21 cellular contexts compared by ENCODE assay signal in the genomic region with DNA sequence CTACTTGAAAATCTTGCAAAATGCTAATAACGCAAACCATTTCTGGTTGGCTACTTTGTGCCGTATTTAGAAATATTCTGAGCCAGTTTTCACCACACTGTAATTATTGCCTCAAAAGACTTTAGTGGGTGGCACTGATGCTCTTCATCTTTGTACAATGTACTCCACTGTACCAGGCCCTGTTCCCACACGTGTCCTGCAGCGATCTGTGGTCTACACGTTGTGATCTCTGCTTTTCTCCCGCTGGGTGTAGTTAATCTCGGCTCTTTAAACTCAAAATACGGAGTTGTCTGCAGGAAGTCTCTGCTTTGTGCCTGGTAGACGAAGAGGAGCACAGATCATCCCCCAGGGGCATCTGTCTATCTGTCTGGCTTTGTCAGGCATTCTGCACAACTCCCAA. TPM values are rescaled to one million over a fixed set of nuclear protein-coding genes. Genes with fewer than 3 reads are reported as not detected.
"Had no signal": no experiment of that assay in that cellular context is flagged by ENCODE, and none has a peak within 500 bp of the region (broad histone marks: within the 10 kb centered on the region; RNA-seq: fewer than 3 reads in every experiment).

No MANE protein-coding gene starts in this region.

- H3K36me3 ChIP-seq: brain microvascular endothelial cell, cardiac muscle cell, Peyer's patch, SJSA1 had no signal

- DNase-seq: activated CD4-positive, alpha-beta T cell treated with anti-CD3 and anti-CD28 coated beads for 48 hours; activated CD4-positive, alpha-beta T cell treated with anti-CD3 and anti-CD28 coated beads, Interleukin-2, amount 50 U/mL, for 48 hours; activated CD4-positive, CD25-positive, alpha-beta regulatory T cell treated with anti-CD3 and anti-CD28 coated beads, Interleukin-2, amount 50 U/mL, for 72 hours; activated CD8-positive, alpha-beta memory T cell treated with anti-CD3 and anti-CD28 coated beads for 24 hours; activated effector memory CD4-positive, alpha-beta T cell treated with anti-CD3 and anti-CD28 coated beads, Interleukin-2, amount 50 U/mL, for 16 hours; activated naive CD4-positive, alpha-beta T cell treated with Interleukin-2 at 50 U/mL for 16 hours; activated T-cell treated with anti-CD3 and anti-CD28 coated beads, Interleukin-2, amount 50 U/mL, for 4 hours; brain microvascular endothelial cell; Karpas-422; NCI-H1105 treated with DMSO at 0.1 percent for 48 hours; NCI-H1436 treated with DMSO at 0.1 percent for 48 hours; NCI-H187; NCI-H2081; NCI-H510A treated with DMSO at 0.1 percent for 48 hours; Peyer's patch; SHP77 had no signal

- H3K27ac Mint-ChIP-seq: activated naive CD8-positive, alpha-beta T cell; T-helper 1 cell treated with Interleukin-12 subunit alpha and Interleukin-12 subunit beta and Interleukin-4 antibody, amounts not matched to agents 30 μg/mL and 1 μg/mL, for 36 hours had no signal

- H3K36me3 Mint-ChIP-seq: activated naive CD8-positive, alpha-beta T cell had no signal

- H3K4me1 ChIP-seq: Peyer's patch, SJSA1 had no signal

- H3K9me3 ChIP-seq: Peyer's patch, SJSA1 had no signal

- H3K27me3 ChIP-seq: brain microvascular endothelial cell, cardiac muscle cell, Peyer's patch had no signal

- H3K4me3 Mint-ChIP-seq: activated naive CD8-positive, alpha-beta T cell; activated T-cell treated with anti-CD3 and anti-CD28 coated beads, Interleukin-2, amount 50 U/mL, for 4 hours; T-helper 1 cell treated with Interleukin-12 subunit alpha and Interleukin-12 subunit beta and Interleukin-4 antibody, amounts not matched to agents 30 μg/mL and 1 μg/mL, for 36 hours had no signal

- H3K4me3 ChIP-seq: cardiac muscle cell, K562, Peyer's patch, SJSA1 had no signal

- H3K9me3 Mint-ChIP-seq: activated T-cell treated with anti-CD3 and anti-CD28 coated beads, Interleukin-2, amount 50 U/mL, for 4 hours had no signal

- ATAC-seq: activated T-cell treated with anti-CD3 and anti-CD28 coated beads, Interleukin-2, amount 50 U/mL, for 4 hours; K562 had no signal

- H3K27ac ChIP-seq: brain microvascular endothelial cell, cardiac muscle cell, Peyer's patch, SJSA1 had no signal

RNA-seq across cellular contexts. Expression of gene GREB1, which starts 12.1 kb away (rescaled TPM):
- total RNA-seq: SJSA1 had no signal
